Comparison of ENCODE assay signal across 7 cellular contexts in genomic region chr10:29536691-29537090, GRCh38.
DNase-seq lines count a peak whose midpoint lies in the region; ATAC-seq and TF ChIP-seq lines count a peak whose summit lies in the region.
"Not testable (repeated sequence)": the region's sequence is repeated elsewhere in the genome, so short reads cannot be mapped to it uniquely, and the experiment has no call there.

No MANE protein-coding gene starts in this region.

- not testable (repeated sequence) for DNase-seq in SK-N-SH; colonic mucosa; heart left ventricle; hepatocyte (ENCODE audit: low spot score); psoas muscle; thoracic aorta (ENCODE audit: low spot score)

- intact Hi-C loops in colonic mucosa (cut with DNase I), result not testable (repeated sequence)
- intact Hi-C loops in heart left ventricle (cut with DNase I), result loop anchor here in 2 of 10 donors (10.0 kb wide), 1 partner anchor 198 kb away; no protein-coding TSS in a partner anchor
- intact Hi-C loops in psoas muscle (cut with DNase I), result loop anchor here in 1 of 2 donors (10.0 kb wide), 1 partner anchor 198 kb away; no protein-coding TSS in a partner anchor

- TF ChIP-seq EP300 in SK-N-SH (IDR thresholded peaks at IDR 0.05; ENCODE audit: borderline replicate concordance in 1 of 2, low read depth in 1 of 2, low read length in 1 of 2), result not testable (repeated sequence)

- not testable (repeated sequence) for H3K9me3 ChIP-seq in SK-N-SH; colonic mucosa; heart left ventricle; hepatocyte (ENCODE audit: low read depth); psoas muscle; thoracic aorta

- H3F3A ChIP-seq in SK-N-SH (replicated peaks; ENCODE audit: insufficient read depth), result peaks cover 29% of the 10 kb centered on the region

- H3K9ac ChIP-seq in SK-N-SH; colonic mucosa (ENCODE audit: low read depth in 2 of 2, low read length in 2 of 2): not testable (repeated sequence)

- peak overlapping the region; percentile 77 for H3K4me2 ChIP-seq in SK-N-SH
- H3K4me2 ChIP-seq in hepatocyte, result not testable (repeated sequence)

- CTCF ChIA-PET in SK-N-SH (lab: Yijun Ruan, JAX), result interaction anchor here (0.9 to 1.3 kb wide), 5 partner anchors 17 to 54 kb away, joined by 3 to 8 read pairs (median 3); no protein-coding TSS in a partner anchor

- H3K36me3 ChIP-seq in ACC112 (ENCODE audit: insufficient read depth, low read length); colonic mucosa; hepatocyte (replicated peaks; ENCODE audit: insufficient read depth, low read depth): not testable (repeated sequence)
- H3K36me3 ChIP-seq in SK-N-SH (replicated peaks in 1 of 2; ENCODE audit: control insufficient read depth in 1 of 2, insufficient read depth in 2 of 2, low read length in 1 of 2), result peaks cover 22 to 25% of the 10 kb centered on the region in 2 experiments
- H3K36me3 ChIP-seq in heart left ventricle, result peaks cover 0 to 63% (median 19%) of the 10 kb centered on the region in 9 donors
- peaks cover 0 to 64% of the 10 kb centered on the region in 2 donors for H3K36me3 ChIP-seq in psoas muscle (ENCODE audit: insufficient read depth in 1 of 2, low read depth in 1 of 2)
- peaks cover 26% of the 10 kb centered on the region for H3K36me3 ChIP-seq in thoracic aorta

- 90% methylated on average over 8 of the region's 8 CpGs for WGBS in SK-N-SH (ENCODE audit: low lambda C conversion rate)
- 50 to 67% (median 62%) methylated on average over 8 of the region's 8 CpGs for WGBS in heart left ventricle, 4 donors
- WGBS in hepatocyte (ENCODE audit: low lambda C conversion rate, missing lambda C conversion rate), result 92% methylated on average over 8 of the region's 8 CpGs
- WGBS in psoas muscle, 3 donors, result 40 to 58% (median 43%) methylated on average over 6 to 8 of the region's 8 CpGs

- not testable (repeated sequence) for TF ChIP-seq RAD21 in SK-N-SH (IDR thresholded peaks at IDR 0.05; ENCODE audit: low read length)

- H4K20me1 ChIP-seq in SK-N-SH (ENCODE audit: insufficient read depth), result peaks cover 96% of the 10 kb centered on the region
- not testable (repeated sequence) for H4K20me1 ChIP-seq in hepatocyte (ENCODE audit: insufficient read depth, poor library complexity, severe bottlenecking)

- TF ChIP-seq CTCF in SK-N-SH (IDR thresholded peaks at IDR 0.05); colonic mucosa (IDR thresholded peaks at IDR 0.05); heart left ventricle (IDR thresholded peaks at IDR 0.05); hepatocyte (IDR thresholded peaks at IDR 0.05; ENCODE audit: poor library complexity); psoas muscle (IDR thresholded peaks at IDR 0.05); thoracic aorta (IDR thresholded peaks at IDR 0.05): not testable (repeated sequence)

- peak overlapping the region; percentile 90 for H3K27ac ChIP-seq in ACC112 (ENCODE audit: low read depth, low read length)
- peak overlapping the region in 1 of 2 experiments; percentile 79; a peak in 1 of 4 replicates for H3K27ac ChIP-seq in SK-N-SH (ENCODE audit: low read depth in 2 of 2, low read length in 1 of 2)
- H3K27ac ChIP-seq in colonic mucosa, result peak overlapping the region; percentile 69
- H3K27ac ChIP-seq in heart left ventricle, result peak overlapping the region in 10 of 12 donors; percentile 61 to 87 (median 76)
- H3K27ac ChIP-seq in hepatocyte, result peak overlapping the region; percentile 54
- H3K27ac ChIP-seq in psoas muscle, result peak overlapping the region; percentile 76
- peak overlapping the region; percentile 49 to 71 for H3K27ac ChIP-seq in thoracic aorta

- H3K9me2 ChIP-seq in SK-N-SH; hepatocyte (replicated peaks; ENCODE audit: insufficient read depth): not testable (repeated sequence)

- POLR2A ChIA-PET in SK-N-SH (lab: Yijun Ruan, JAX), result not testable (repeated sequence)

- not testable (repeated sequence) for TF ChIP-seq POLR2A in heart left ventricle (IDR thresholded peaks at IDR 0.05)

- H3K4me3 ChIP-seq in ACC112 (ENCODE audit: low read depth, low read length); SK-N-SH (ENCODE audit: low read depth in 2 of 2, low read length in 1 of 2); colonic mucosa; heart left ventricle; hepatocyte; thoracic aorta: not testable (repeated sequence)
- H3K4me3 ChIP-seq in psoas muscle, result peak overlapping the region; percentile 16

- ATAC-seq in heart left ventricle, result peak in 1 of 4 donors; percentile 68
- ATAC-seq in psoas muscle; thoracic aorta (ENCODE audit: insufficient number of reproducible peaks, low FRiP score, low read depth): not testable (repeated sequence)

- not testable (repeated sequence) for H3K79me2 ChIP-seq in ACC112 (ENCODE audit: control insufficient read depth, insufficient read depth, low read length, unreplicated experiment)
- H3K79me2 ChIP-seq in SK-N-SH (ENCODE audit: insufficient read depth) (peaks cover 28% of the 10 kb centered on the region), hepatocyte (peaks cover 17% of the 10 kb centered on the region)

- H3K4me1 ChIP-seq in ACC112 (ENCODE audit: control insufficient read depth, insufficient read depth, low read length, unreplicated experiment) (peaks cover 19% of the 10 kb centered on the region), SK-N-SH (ENCODE audit: control insufficient read depth in 1 of 2, insufficient read depth in 2 of 2, low read depth in 1 of 2, low read length in 1 of 2) (peaks cover 8 to 19% of the 10 kb centered on the region in 2 experiments), colonic mucosa (peaks cover 10% of the 10 kb centered on the region), heart left ventricle (peaks cover 2 to 68% (median 24%) of the 10 kb centered on the region in 12 donors), hepatocyte (ENCODE audit: insufficient read depth) (peaks cover 21% of the 10 kb centered on the region), psoas muscle (peaks cover 86% of the 10 kb centered on the region), thoracic aorta (ENCODE audit: control insufficient read depth in 1 of 2, low read depth in 2 of 2) (peaks cover 17 to 87% of the 10 kb centered on the region in 2 donors)

- H3K27me3 ChIP-seq in ACC112 (ENCODE audit: insufficient read depth, low read length); SK-N-SH (ENCODE audit: insufficient read depth); colonic mucosa; heart left ventricle; hepatocyte; psoas muscle (ENCODE audit: insufficient read depth in 3 of 3, low read length in 2 of 3); thoracic aorta (replicated peaks; ENCODE audit: insufficient read depth): not testable (repeated sequence)

- H2AFZ ChIP-seq in ACC112 (ENCODE audit: low read length, unreplicated experiment); SK-N-SH (ENCODE audit: low read depth); hepatocyte: not testable (repeated sequence)
